1 cellular context compared by ENCODE assay signal in the genomic region with DNA sequence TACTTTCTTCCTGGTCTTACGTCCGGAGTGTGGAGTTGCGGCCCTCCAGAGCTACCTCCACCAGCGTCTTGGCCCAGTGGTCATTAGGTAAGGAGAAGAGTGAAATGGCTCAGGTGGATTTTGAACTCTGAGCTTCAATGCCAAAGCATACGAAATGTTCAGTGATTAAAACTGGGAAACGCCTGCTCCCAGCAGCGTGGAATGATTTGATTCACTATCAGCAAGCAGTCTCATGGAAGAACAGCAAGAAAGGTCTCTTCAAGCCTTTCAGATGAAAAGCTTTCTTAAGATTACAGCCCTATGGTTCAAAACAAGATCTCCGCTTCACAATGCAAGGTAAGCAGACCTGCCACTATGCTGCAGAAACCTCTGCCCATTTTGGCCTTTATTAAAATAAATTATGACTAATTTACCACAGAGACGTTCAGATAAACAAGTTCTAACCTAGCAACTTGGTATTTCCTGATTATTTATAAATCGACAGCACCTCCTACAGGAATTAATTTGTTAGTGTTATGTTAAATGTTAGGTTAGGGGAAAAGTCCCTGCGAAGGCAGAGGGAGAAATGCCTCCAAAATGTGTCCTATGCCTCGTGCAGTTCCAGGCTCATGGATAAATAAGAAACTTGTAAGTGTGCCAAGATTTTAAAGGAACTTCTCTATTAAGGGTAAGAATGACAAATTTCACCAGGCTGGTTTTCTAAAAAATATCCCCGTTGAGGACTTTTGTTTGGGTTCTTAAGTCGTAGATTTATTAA.
TF ChIP-seq lines count a peak whose summit lies in the region.

No MANE protein-coding gene starts in this region.

TF ChIP-seq in endothelial cell of umbilical vein, 7 proteins besides CTCF, POLR2A, EP300 and RAD21 (continued from another document):
- TF ChIP-seq, protein P1, sequence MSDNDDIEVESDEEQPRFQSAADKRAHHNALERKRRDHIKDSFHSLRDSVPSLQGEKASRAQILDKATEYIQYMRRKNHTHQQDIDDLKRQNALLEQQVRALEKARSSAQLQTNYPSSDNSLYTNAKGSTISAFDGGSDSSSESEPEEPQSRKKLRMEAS (IDR thresholded peaks at IDR 0.05; ENCODE audit: insufficient read depth, insufficient read length) = no peak
- TF ChIP-seq GATA2 (IDR thresholded peaks at IDR 0.05; ENCODE audit: insufficient read depth, insufficient read length, low read depth, low read length) (no peak), EZH2 (IDR thresholded peaks at IDR 0.05; ENCODE audit: borderline replicate concordance, low read depth, low read length, severe bottlenecking) (no peak), MYC (IDR thresholded peaks at IDR 0.05; ENCODE audit: low read depth, low read length) (no peak), FOS (IDR thresholded peaks at IDR 0.05; ENCODE audit: borderline replicate concordance, insufficient read depth, low read length) (no peak)
